In genomic region chr19:38648789-38649304, GRCh38 we compare ENCODE assay signal across 8 cellular contexts. TPM values are rescaled to one million over a fixed set of nuclear protein-coding genes. Genes with fewer than 3 reads are reported as not detected.
DNase-seq lines count a peak whose midpoint lies in the region; ATAC-seq, FAIRE-seq and TF ChIP-seq lines count a peak whose summit lies in the region.

No MANE protein-coding gene starts in this region.

- RAD21 ChIA-PET in GM12878 (lab: Charles Lee; ENCODE audit: unreplicated experiment) = interaction anchor here (1.0 to 2.5 kb wide), 5 partner anchors 31 to 282 kb away, joined by 3 to 21 read pairs (median 4); partner anchors contain the start of genes EIF3K, MAP4K1, MRPS12 and SARS2

- in situ Hi-C loops in GM12878 (cut with MboI) = loop anchor here (25.0 kb wide), 1 partner anchor 237 kb away; the partner anchor contains the start of gene FAM98C

- peak overlapping the region; percentile 85 for H3K27ac Mint-ChIP-seq in memory B cell

- peak overlapping the region; percentile 97 for H3K4me2 ChIP-seq in GM12878 (ENCODE audit: control insufficient read depth, insufficient read depth)

- TF ChIP-seq POLR2A in GM12878 (IDR thresholded peaks at IDR 0.05; ENCODE audit: low read depth, low read length) = no peak
- no peak for TF ChIP-seq POLR2A in vagina (IDR thresholded peaks at IDR 0.05)

- H3K27me3 Mint-ChIP-seq in memory B cell = no peaks in the 10 kb centered on the region

- no peak for TF ChIP-seq EP300 in GM12878 (IDR thresholded peaks at IDR 0.05; ENCODE audit: borderline replicate concordance in 1 of 2, control insufficient read depth in 1 of 2, low read depth in 2 of 2, low read length in 2 of 2)

- peaks cover 62% of the 10 kb centered on the region for H3K79me2 ChIP-seq in GM12878 (ENCODE audit: control insufficient read depth, insufficient read depth, low read length)

- H3K4me3 ChIP-seq in cardiac muscle cell (peak overlapping the region; percentile 96), GM12878 (peak overlapping the region; percentile 100), vagina (peak overlapping the region; percentile 97 to 99)

- H3K36me3 ChIP-seq in cardiac muscle cell = no peaks in the 10 kb centered on the region
- no peaks in the 10 kb centered on the region for H3K36me3 ChIP-seq in GM12878 (ENCODE audit: control insufficient read depth in 2 of 2, insufficient read depth in 2 of 2, low read length in 1 of 2)
- H3K36me3 ChIP-seq in vagina = no peaks in the 10 kb centered on the region

- peak overlapping the region; percentile 96 for H3K27ac ChIP-seq in cardiac muscle cell
- peak overlapping the region; percentile 79 for H3K27ac ChIP-seq in GM12878 (ENCODE audit: control insufficient read depth, insufficient read depth)
- peak overlapping the region; percentile 97 for H3K27ac ChIP-seq in vagina

- peaks cover 37% of the 10 kb centered on the region for H3K4me1 Mint-ChIP-seq in memory B cell

- H3K27me3 ChIP-seq in cardiac muscle cell = no peaks in the 10 kb centered on the region
- no peaks in the 10 kb centered on the region for H3K27me3 ChIP-seq in GM12878 (replicated peaks in 1 of 2; ENCODE audit: control insufficient read depth in 2 of 2, insufficient read depth in 2 of 2, low read length in 1 of 2)
- no peaks in the 10 kb centered on the region for H3K27me3 ChIP-seq in vagina

- no peaks in the 10 kb centered on the region for H3K9me3 Mint-ChIP-seq in memory B cell

- peak overlapping the region; percentile 95 for H3K9ac ChIP-seq in GM12878 (ENCODE audit: control insufficient read depth, insufficient read depth, low read length)

- peaks cover 35% of the 10 kb centered on the region for H3K4me1 ChIP-seq in cardiac muscle cell (ENCODE audit: low read depth)
- H3K4me1 ChIP-seq in GM12878 (ENCODE audit: control insufficient read depth, insufficient read depth, low read length) = peaks cover 13% of the 10 kb centered on the region
- H3K4me1 ChIP-seq in vagina = peaks cover 56% of the 10 kb centered on the region

- BruUV-seq in GM12878 (replicated peaks; lab: Mats Ljungman, UMichigan) = no TSS peak

- H3K9me3 ChIP-seq in cardiac muscle cell (ENCODE audit: low read depth) = no peaks in the 10 kb centered on the region
- H3K9me3 ChIP-seq in GM12878 (replicated peaks; ENCODE audit: control insufficient read depth, insufficient read depth, low read length) = no peaks in the 10 kb centered on the region
- no peaks in the 10 kb centered on the region for H3K9me3 ChIP-seq in vagina

- 2% methylated on average over 11 of the region's 12 CpGs for WGBS in GM12878 (ENCODE audit: insufficient coverage, insufficient replicate concordance, low lambda C conversion rate, missing lambda C conversion rate)

- H3K36me3 Mint-ChIP-seq in memory B cell = peaks cover 1% of the 10 kb centered on the region

- peak overlapping the region; percentile 93 for H3K4me3 Mint-ChIP-seq in memory B cell

- CTCF ChIA-PET in GM12878 (lab: Yijun Ruan, JAX) = interaction anchor here (0.6 to 6.5 kb wide), 3 partner anchors 14 to 281 kb away, joined by 4 to 53 read pairs (median 25); partner anchors contain the start of genes MRPS12 and SARS2

- FAIRE-seq in GM12878 (lab: Jason Lieb, UNC) = no peak

- no peaks in the 10 kb centered on the region; the same call in 1 of the 2 replicates for H4K20me1 ChIP-seq in GM12878 (ENCODE audit: control insufficient read depth, insufficient read depth)

- TF ChIP-seq RAD21 in GM12878 (IDR thresholded peaks at IDR 0.05; ENCODE audit: insufficient read depth, low read depth, low read length) = no peak

- POLR2A ChIA-PET in GM12878 (lab: Charles Lee) = interaction anchor here (0.5 to 2.5 kb wide), 9 partner anchors 10 to 246 kb away, joined by 3 to 8 read pairs (median 3); partner anchors contain the start of genes ECH1, FAM98C and RINL

- intact Hi-C loops in cardiac septum (cut with DNase I) = loop anchor here (2.0 to 10.0 kb wide), 4 partner anchors 58 to 203 kb away; partner anchors contain the start of gene ECH1
- intact Hi-C loops in GM12878 (cut with micrococcal nuclease; ENCODE audit: unreplicated experiment) = loop anchor here (5.0 kb wide), 1 partner anchor 38 kb away; no protein-coding TSS in a partner anchor
- intact Hi-C loops in vagina (cut with DNase I) = loop anchor here (5.0 kb wide), 2 partner anchors 53 to 203 kb away; no protein-coding TSS in a partner anchor

- ATAC-seq in GM12878 (no peak), memory B cell (ENCODE audit: low read depth) (no peak)

- no peak overlapping the region for H2AFZ ChIP-seq in GM12878 (ENCODE audit: control insufficient read depth, low read depth, low read length)

- SMC1A ChIA-PET in GM12878 (lab: Charles Lee; ENCODE audit: uncharacterized antibody, unreplicated experiment) = interaction anchor here (0.9 to 2.1 kb wide), 5 partner anchors 11 to 274 kb away, joined by 3 to 6 read pairs (median 3); partner anchors contain the start of gene PSMD8

- TF ChIP-seq CTCF in cardiac muscle cell (IDR thresholded peaks at IDR 0.05; ENCODE audit: low read depth, low read length) = no peak
- no peak for TF ChIP-seq CTCF in GM12878 (IDR thresholded peaks at IDR 0.05 in 2 of 3, conservative IDR thresholded peaks at IDR 0.05 in 1 of 3; ENCODE audit: control insufficient read depth in 2 of 3, extremely low read depth in 1 of 3, insufficient read depth in 1 of 3, low read depth in 3 of 3, low read length in 3 of 3)
- no peak for TF ChIP-seq CTCF in vagina (IDR thresholded peaks at IDR 0.05)

- DNase-seq in cardiac muscle cell (ENCODE audit: low read depth in 1 of 2, low spot score in 1 of 2) (no peak), cardiac septum (ENCODE audit: low spot score) (no peak), GM12878 (ENCODE audit: low read depth, low spot score) (no peak), memory B cell (ENCODE audit: low spot score in 2 of 2) (no peak), vagina (ENCODE audit: extremely low spot score in 2 of 2) (no peak), NCI-H1930 (lab: John Stamatoyannopoulos, UW) (no peak), hepatic stellate cell (ENCODE audit: low spot score) (no peak), NCI-H1694 (lab: John Stamatoyannopoulos, UW) (no peak)

RNA-seq across cellular contexts. Expression of gene ACTN4, which starts 1.4 kb away (rescaled TPM):
- 391 and 465 TPM in 2 replicates for total RNA-seq in cardiac muscle cell
- polyA plus RNA-seq in cardiac muscle cell = 70.2 and 77.4 TPM in 2 replicates
- total RNA-seq in cardiac septum = 190 TPM
- total RNA-seq in GM12878 (2013; cell fraction: nucleolus; rRNA removed) = 94.9 and 116 TPM in 2 replicates
- 131 and 173 TPM in 2 replicates for total RNA-seq in GM12878 (2014; rRNA removed)
- 26.9 and 30.4 TPM in 2 replicates for total RNA-seq in GM12878 (2014; rRNA removed; fragmentation: Illumina TruSeq; extraction: Trizol)
- total RNA-seq in GM12878 (2021) = 278 and 293 TPM in 2 replicates
- 84.3 TPM for polyA plus RNA-seq in GM12878 (2011; ENCODE audit: low read depth)
- polyA plus RNA-seq in GM12878 (2011; rRNA removed) = 40.0 and 127 TPM in 2 replicates
- 71.1 and 76.5 TPM in 2 replicates for polyA plus RNA-seq in GM12878 (2011; cell fraction: cytosol; rRNA removed)
- 300 and 637 TPM in 2 replicates for polyA plus RNA-seq in GM12878 (2011; cell fraction: nucleus; rRNA removed)
- 113 and 154 TPM in 2 replicates for polyA plus RNA-seq in GM12878 (2012)
- polyA plus RNA-seq in GM12878 (2014; fragmentation: Illumina TruSeq; extraction: Trizol) = 99.2 and 135 TPM in 2 replicates
- 1 to 10 TPM; 2.4 to 6.7 TPM for polyA plus RNA-seq in GM12878 (2014; fragmentation: Nextera tagmentation; extraction: Ambion mirVana)
- 123 and 187 TPM in 2 replicates for polyA plus RNA-seq in GM12878 (2014; rRNA removed)
- 10 to 100 TPM; 37.9 to 45.7 TPM for polyA plus RNA-seq in GM12878 (2016; fragmentation: Nextera tagmentation; extraction: Ambion mirVana)
- polyA minus RNA-seq in GM12878 (2011; rRNA and poly(A)+ RNA removed) = 59.8 and 89.6 TPM in 2 replicates
- polyA minus RNA-seq in GM12878 (2011; cell fraction: cytosol; rRNA and poly(A)+ RNA removed) = 39.3 and 47.6 TPM in 2 replicates
- polyA minus RNA-seq in GM12878 (2011; cell fraction: nucleus; rRNA and poly(A)+ RNA removed) = 27.4 and 67.4 TPM in 2 replicates
- total RNA-seq in vagina = 513 TPM

RNA-seq across cellular contexts. Expression of gene EIF3K, which starts 29.9 kb away (rescaled TPM):
- total RNA-seq in cardiac muscle cell (504 and 711 TPM in 2 replicates), cardiac septum (483 TPM), GM12878 (2014; rRNA removed) (454 and 468 TPM in 2 replicates), GM12878 (2014; rRNA removed; fragmentation: Illumina TruSeq; extraction: Trizol) (344 and 358 TPM in 2 replicates), GM12878 (2021) (378 and 384 TPM in 2 replicates), vagina (349 TPM)
- polyA plus RNA-seq in cardiac muscle cell (258 and 455 TPM in 2 replicates), GM12878 (2011; rRNA removed) (156 and 330 TPM in 2 replicates), GM12878 (2014; fragmentation: Illumina TruSeq; extraction: Trizol) (862 and 927 TPM in 2 replicates), GM12878 (2014; fragmentation: Nextera tagmentation; extraction: Ambion mirVana) (100 to 1,000 TPM; 715 to 863 TPM), GM12878 (2014; rRNA removed) (515 and 596 TPM in 2 replicates), GM12878 (2016; fragmentation: Nextera tagmentation; extraction: Ambion mirVana) (100 to 1,000 TPM; 393 to 403 TPM)
- total RNA-seq in GM12878 (2013; cell fraction: nucleolus; rRNA removed) = 94.4 and 105 TPM in 2 replicates
- polyA plus RNA-seq in GM12878 (2011; ENCODE audit: low read depth) = 241 TPM
- polyA plus RNA-seq in GM12878 (2011; cell fraction: cytosol; rRNA removed) = 865 and 965 TPM in 2 replicates
- 352 and 437 TPM in 2 replicates for polyA plus RNA-seq in GM12878 (2011; cell fraction: nucleus; rRNA removed)
- 356 and 358 TPM in 2 replicates for polyA plus RNA-seq in GM12878 (2012)
- polyA minus RNA-seq in GM12878 (2011; rRNA and poly(A)+ RNA removed) = 377 and 421 TPM in 2 replicates
- 139 and 152 TPM in 2 replicates for polyA minus RNA-seq in GM12878 (2011; cell fraction: cytosol; rRNA and poly(A)+ RNA removed)
- polyA minus RNA-seq in GM12878 (2011; cell fraction: nucleus; rRNA and poly(A)+ RNA removed) = 57.3 and 75.5 TPM in 2 replicates

RNA-seq across cellular contexts. Expression of gene MAP4K1, which starts 31.1 kb away (rescaled TPM):
- total RNA-seq in cardiac muscle cell (2.4 and 3.9 TPM in 2 replicates), cardiac septum (1.5 TPM), GM12878 (2014; rRNA removed) (107 and 123 TPM in 2 replicates), GM12878 (2014; rRNA removed; fragmentation: Illumina TruSeq; extraction: Trizol) (58.1 and 72.6 TPM in 2 replicates), GM12878 (2021) (294 and 306 TPM in 2 replicates), vagina (47.9 TPM)
- polyA plus RNA-seq in cardiac muscle cell (4.6 and 7.7 TPM in 2 replicates), GM12878 (2011; rRNA removed) (95.5 and 243 TPM in 2 replicates), GM12878 (2014; fragmentation: Illumina TruSeq; extraction: Trizol) (122 and 157 TPM in 2 replicates), GM12878 (2014; fragmentation: Nextera tagmentation; extraction: Ambion mirVana) (10 to 100 TPM; 39.2 to 92.6 TPM), GM12878 (2014; rRNA removed) (117 and 145 TPM in 2 replicates), GM12878 (2016; fragmentation: Nextera tagmentation; extraction: Ambion mirVana) (100 to 1,000 TPM; 220 to 263 TPM)
- 240 and 254 TPM in 2 replicates for total RNA-seq in GM12878 (2013; cell fraction: nucleolus; rRNA removed)
- 90.5 TPM for polyA plus RNA-seq in GM12878 (2011; ENCODE audit: low read depth)
- 202 and 251 TPM in 2 replicates for polyA plus RNA-seq in GM12878 (2011; cell fraction: cytosol; rRNA removed)
- polyA plus RNA-seq in GM12878 (2011; cell fraction: nucleus; rRNA removed) = 631 and 739 TPM in 2 replicates
- 149 and 285 TPM in 2 replicates for polyA plus RNA-seq in GM12878 (2012)
- polyA minus RNA-seq in GM12878 (2011; rRNA and poly(A)+ RNA removed) = 132 and 137 TPM in 2 replicates
- 101 and 112 TPM in 2 replicates for polyA minus RNA-seq in GM12878 (2011; cell fraction: cytosol; rRNA and poly(A)+ RNA removed)
- 127 and 184 TPM in 2 replicates for polyA minus RNA-seq in GM12878 (2011; cell fraction: nucleus; rRNA and poly(A)+ RNA removed)

Comparison
In these comparisons a context has a peak if more than half of its experiments do, and no peak if none do; other contexts are left out.
1. RNA of gene MAP4K1, which starts 31.1 kb away (total RNA-seq): 58.1 to 306 TPM in GM12878 and 47.9 TPM in vagina (single experiment); 2.4 to 3.9 TPM in cardiac muscle cell and 1.5 TPM in cardiac septum (single experiment); every median in the first group is over 10 times any median in the second.
2. Peak in every context shown above with its lines, with median percentiles within 50 percentile points of each other: H3K27ac ChIP-seq and H3K4me3 ChIP-seq.